In the genomic region with DNA sequence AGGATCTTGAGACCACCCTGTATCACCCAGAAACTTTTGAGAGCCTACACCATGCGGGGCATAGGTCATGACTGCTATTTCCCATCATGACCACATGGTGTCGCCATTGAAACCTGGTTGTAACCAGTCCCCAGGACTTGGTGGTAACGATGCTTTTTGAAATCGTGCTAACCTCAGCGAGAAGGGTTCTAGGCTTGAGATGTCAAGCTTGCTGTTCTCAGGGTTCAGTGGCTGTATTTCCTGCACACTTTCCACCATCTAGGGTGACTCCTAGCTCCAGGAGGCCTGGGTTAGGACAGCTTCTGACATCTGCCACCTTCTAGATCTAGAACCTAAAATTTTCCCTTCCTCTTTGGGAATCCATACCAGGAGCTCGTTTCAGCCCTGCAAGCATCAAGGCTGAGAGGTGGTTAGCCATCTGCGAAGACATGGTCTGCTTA, we compare ENCODE assay signal across 8 cellular contexts. TPM values are rescaled to one million over a fixed set of nuclear protein-coding genes. Genes with fewer than 3 reads are reported as not detected.
DNase-seq lines count a peak whose midpoint lies in the region; ATAC-seq and TF ChIP-seq lines count a peak whose summit lies in the region.

No MANE protein-coding gene starts in this region.

- peak; percentile 65 for ATAC-seq in foreskin keratinocyte
- ATAC-seq in GM21576 (IDR thresholded peaks at IDR 0.05; ENCODE audit: unreplicated experiment): no peak

- H3K4me3 ChIP-seq in DOHH2 (ENCODE audit: low read length): peak overlapping the region; percentile 44

- DNase-seq in Kasumi-1 (lab: John Stamatoyannopoulos, UW): peak; percentile 54 to 60
- peak; percentile 82 for DNase-seq in RPMI8226
- peak; percentile 19 for DNase-seq in activated effector memory CD4-positive, alpha-beta T cell treated with Interleukin-2 at 50 U/mL for 16 hours
- peak; percentile 22 to 48 for DNase-seq in foreskin keratinocyte
- peak; percentile 31 for DNase-seq in occipital lobe (lab: John Stamatoyannopoulos, UW)
- DNase-seq in ureter (ENCODE audit: low spot score): peak; percentile 74

- 0 out of 2 replicates have a peak, but pooled peaks cover 4% of the 10 kb centered on the region for H3F3A ChIP-seq in DOHH2 (ENCODE audit: control insufficient read depth, insufficient read depth)

- no peaks in the 10 kb centered on the region for H3K36me3 ChIP-seq in DOHH2 (ENCODE audit: control insufficient read depth, low read length)

- no peaks in the 10 kb centered on the region for H3K9me3 ChIP-seq in DOHH2 (ENCODE audit: control insufficient read depth, insufficient read depth, low read length)

- no peaks in the 10 kb centered on the region for H3K9me2 ChIP-seq in DOHH2 (replicated peaks; ENCODE audit: control insufficient read depth, low read length)

- H3K27ac ChIP-seq in DOHH2 (ENCODE audit: low read depth, low read length): no peak overlapping the region
- no peak overlapping the region for H3K27ac ChIP-seq in foreskin keratinocyte

- H3K4me2 ChIP-seq in DOHH2 (ENCODE audit: low read length): peak overlapping the region; percentile 68

- H3K27me3 ChIP-seq in DOHH2 (ENCODE audit: control insufficient read depth, low read length) (no peaks in the 10 kb centered on the region), foreskin keratinocyte (no peaks in the 10 kb centered on the region)

- H4K20me1 ChIP-seq in DOHH2 (ENCODE audit: control insufficient read depth, insufficient read depth, low read depth, low read length): no peaks in the 10 kb centered on the region

- peaks cover 35% of the 10 kb centered on the region for H3K4me1 ChIP-seq in DOHH2 (ENCODE audit: control insufficient read depth, low read length)
- H3K4me1 ChIP-seq in foreskin keratinocyte: no peaks in the 10 kb centered on the region

- no peaks in the 10 kb centered on the region for H3K79me2 ChIP-seq in DOHH2 (ENCODE audit: control insufficient read depth, low read length)

- TF ChIP-seq CTCF in DOHH2 (IDR thresholded peaks at IDR 0.05; ENCODE audit: low read depth, low read length, poor library complexity, severe bottlenecking): peak; percentile 91
- peak; percentile 89 for TF ChIP-seq CTCF in foreskin keratinocyte (conservative IDR thresholded peaks at IDR 0.05)

RNA-seq across cellular contexts. Expression of gene SPNS3, which starts 13.0 kb away (rescaled TPM):
- total RNA-seq in foreskin keratinocyte (not detected in 2 replicates), occipital lobe (0.47 TPM), ureter (0.26 TPM)
- polyA plus RNA-seq in foreskin keratinocyte: 0.12 TPM in 1 of 2 replicates, not detected in the other

RNA-seq across cellular contexts. Expression of gene UBE2G1, which starts 54.2 kb away (rescaled TPM):
- total RNA-seq in foreskin keratinocyte (57.0 and 63.3 TPM in 2 replicates), occipital lobe (43.4 TPM), ureter (50.9 TPM)
- 34.0 and 36.4 TPM in 2 replicates for polyA plus RNA-seq in foreskin keratinocyte

Comparison
In these comparisons a context has a peak if more than half of its experiments do, and no peak if none do; other contexts are left out.
1. DNase-seq: peak in every context shown above with its lines; median percentile 82 in RPMI8226; 74 in ureter; 57 in Kasumi-1; 35 in foreskin keratinocyte; 31 in occipital lobe; 19 in activated effector memory CD4-positive, alpha-beta T cell treated with Interleukin-2 at 50 U/mL for 16 hours.